ENCODE assay signal across 1 cellular context in genomic region chr2:136246086-136246669, GRCh38.
TF ChIP-seq lines count a peak whose summit lies in the region.

No MANE protein-coding gene starts in this region.

TF ChIP-seq in SK-N-SH, 30 proteins besides CTCF, POLR2A, EP300 and RAD21 (continued from another document):
- TF ChIP-seq REST (IDR thresholded peaks at IDR 0.05; ENCODE audit: low read depth, low read length) = no peak
- TF ChIP-seq TEAD4 (IDR thresholded peaks at IDR 0.05; ENCODE audit: borderline replicate concordance, insufficient read depth) = no peak
- TF ChIP-seq POLR2AphosphoS5 (IDR thresholded peaks at IDR 0.05; ENCODE audit: low read depth, low read length) = no peak
- no peak for TF ChIP-seq MXI1 (IDR thresholded peaks at IDR 0.05; ENCODE audit: low read depth, low read length)
- TF ChIP-seq EZH2phosphoT487 (IDR thresholded peaks at IDR 0.05; ENCODE audit: borderline replicate concordance, low read depth) = no peak
- no peak for TF ChIP-seq FOXJ3 (CRISPR knock-in tag; IDR thresholded peaks at IDR 0.05)
